ENCODE assay signal across 21 cellular contexts in genomic region chr21:34116569-34116968, GRCh38.
"Had no signal": no experiment of that assay in that cellular context is flagged by ENCODE, and none has a peak within 500 bp of the region (broad histone marks: within the 10 kb centered on the region; RNA-seq: fewer than 3 reads in every experiment).

No MANE protein-coding gene starts in this region.

- ATAC-seq: activated CD8-positive, alpha-beta memory T cell treated with anti-CD3 and anti-CD28 coated beads, Interleukin-2, amount 10 ng/mL, durations not matched to agents 7 days and 5 days; activated CD8-positive, alpha-beta T cell treated with anti-CD3 and anti-CD28 coated beads for 36 hours; activated naive CD4-positive, alpha-beta T cell treated with anti-CD3 and anti-CD28 coated beads, Interleukin-2, amount 50 U/mL, for 72 hours; effector memory CD8-positive, alpha-beta T cell; upper lobe of right lung had no signal

- H3K27ac Mint-ChIP-seq: activated CD4-positive, alpha-beta T cell treated with anti-CD3 and anti-CD28 coated beads, Interleukin-2, amount 10 ng/mL, durations not matched to agents 7 days and 5 days; activated CD8-positive, alpha-beta memory T cell treated with anti-CD3 and anti-CD28 coated beads, Interleukin-2, amount 10 ng/mL, durations not matched to agents 7 days and 5 days; activated T-helper 1 cell treated with anti-CD3 and anti-CD28 coated beads, Interleukin-12 subunit alpha, Interleukin-12 subunit beta, Interleukin-2, Interleukin-4 antibody, amounts not matched to agents 30 ng/mL and 10 ng/mL and 1 ng/mL, durations not matched to agents 14 hours and 24 hours and 36 hours; effector memory CD8-positive, alpha-beta T cell had no signal

- DNase-seq: activated CD4-positive, alpha-beta T cell treated with anti-CD3 and anti-CD28 coated beads, Interleukin-2, amount 10 ng/mL, durations not matched to agents 7 days and 5 days; activated CD8-positive, alpha-beta memory T cell treated with anti-CD3 and anti-CD28 coated beads, Interleukin-2, amount 10 ng/mL, durations not matched to agents 7 days and 5 days; activated CD8-positive, alpha-beta T cell treated with anti-CD3 and anti-CD28 coated beads for 36 hours; activated gamma-delta T cell; activated T-cell treated with anti-CD3 and anti-CD28 coated beads for 4 hours; central memory CD4-positive, alpha-beta T cell; dorsolateral prefrontal cortex; effector memory CD8-positive, alpha-beta T cell; glutamatergic neuron; hippocampal formation; sigmoid colon; stimulated activated CD4-positive, alpha-beta T cell treated with anti-CD3 and anti-CD28 coated beads, Interleukin-4, amount 100 ng/mL, for 1 hour; stimulated activated naive CD4-positive, alpha-beta T cell treated with Interleukin-2 at 50 U/mL for 16 hours; upper lobe of right lung had no signal

- H3K27me3 ChIP-seq: esophagus muscularis mucosa, sigmoid colon, upper lobe of right lung had no signal

- H3K4me3 ChIP-seq: dorsolateral prefrontal cortex, esophagus muscularis mucosa, sigmoid colon, upper lobe of right lung had no signal

- FAIRE-seq: astrocyte, colon, frontal cortex, islet of Langerhans had no signal

- H3K9me3 Mint-ChIP-seq: activated CD8-positive, alpha-beta T cell treated with anti-CD3 and anti-CD28 coated beads for 36 hours; activated T-helper 1 cell treated with anti-CD3 and anti-CD28 coated beads, Interleukin-12 subunit alpha, Interleukin-12 subunit beta, Interleukin-2, Interleukin-4 antibody, amounts not matched to agents 30 ng/mL and 10 ng/mL and 1 ng/mL, durations not matched to agents 14 hours and 24 hours and 36 hours; effector memory CD8-positive, alpha-beta T cell had no signal

- H3K27me3 Mint-ChIP-seq: activated CD4-positive, alpha-beta T cell treated with anti-CD3 and anti-CD28 coated beads, Interleukin-2, amount 10 ng/mL, durations not matched to agents 7 days and 5 days; activated CD8-positive, alpha-beta memory T cell treated with anti-CD3 and anti-CD28 coated beads, Interleukin-2, amount 10 ng/mL, durations not matched to agents 7 days and 5 days; activated CD8-positive, alpha-beta T cell treated with anti-CD3 and anti-CD28 coated beads for 36 hours; effector memory CD8-positive, alpha-beta T cell had no signal

- H3K4me3 Mint-ChIP-seq: activated CD4-positive, alpha-beta T cell treated with anti-CD3 and anti-CD28 coated beads, Interleukin-2, amount 10 ng/mL, durations not matched to agents 7 days and 5 days; activated CD8-positive, alpha-beta memory T cell treated with anti-CD3 and anti-CD28 coated beads, Interleukin-2, amount 10 ng/mL, durations not matched to agents 7 days and 5 days; activated CD8-positive, alpha-beta T cell treated with anti-CD3 and anti-CD28 coated beads for 36 hours; activated T-helper 1 cell treated with anti-CD3 and anti-CD28 coated beads, Interleukin-12 subunit alpha, Interleukin-12 subunit beta, Interleukin-2, Interleukin-4 antibody, amounts not matched to agents 30 ng/mL and 10 ng/mL and 1 ng/mL, durations not matched to agents 14 hours and 24 hours and 36 hours; effector memory CD8-positive, alpha-beta T cell had no signal

- H3K27ac ChIP-seq: dorsolateral prefrontal cortex, esophagus muscularis mucosa, sigmoid colon, upper lobe of right lung had no signal

- H3K36me3 ChIP-seq: esophagus muscularis mucosa, sigmoid colon, upper lobe of right lung had no signal

- H3K9me3 ChIP-seq: esophagus muscularis mucosa, sigmoid colon, upper lobe of right lung had no signal
